8 cellular contexts compared by ENCODE assay signal in genomic region chr12:122860052-122860853, GRCh38. TPM values are rescaled to one million over a fixed set of nuclear protein-coding genes. Genes with fewer than 3 reads are reported as not detected.
A peak's percentile ranks its signal among the peaks of the same experiment; 100 is the strongest.
DNase-seq lines count a peak whose midpoint lies in the region; FAIRE-seq and TF ChIP-seq lines count a peak whose summit lies in the region.

No MANE protein-coding gene starts in this region.

- peaks cover 10% of the 10 kb centered on the region for H3K4me1 ChIP-seq in colonic mucosa
- peaks cover 18 to 53% (median 44%) of the 10 kb centered on the region in 4 donors for H3K4me1 ChIP-seq in liver (ENCODE audit: control insufficient read depth in 4 of 4, insufficient read depth in 4 of 4, low read length in 3 of 4)

- intact Hi-C loops in colonic mucosa (cut with DNase I) = loop anchor here (2.0 to 10.0 kb wide), 2 partner anchors 91 to 375 kb away; partner anchors contain the start of genes MPHOSPH9 and MTRFR

- POLR2A ChIA-PET in BJ (lab: Charles Lee) = no interaction called here

- CTCF ChIA-PET in BJ (lab: Yijun Ruan, JAX) = interaction anchor here (0.5 to 11.1 kb wide), 28 partner anchors 8 to 537 kb away, joined by 3 to 275 read pairs (median 4); partner anchors contain the start of genes ABCB9 and OGFOD2

- peak; percentile 95 to 96 for TF ChIP-seq RAD21 in liver (IDR thresholded peaks at IDR 0.05)

- H3K4me3 ChIP-seq in BJ (ENCODE audit: low read depth, low read length) (no peak overlapping the region), colonic mucosa (no peak overlapping the region), liver (ENCODE audit: low read depth in 1 of 3, low read length in 3 of 3) (no peak overlapping the region)

- DNase-seq in BJ (ENCODE audit: low read depth) = no peak
- peak; percentile 88 for DNase-seq in H54 (ENCODE audit: insufficient read length, low spot score)
- DNase-seq in NCI-H460 (ENCODE audit: extremely low read depth, low read depth) = peak; percentile 71
- peak; percentile 71 to 78 for DNase-seq in activated CD4-positive, alpha-beta T cell treated with anti-CD3 and anti-CD28 coated beads, Interleukin-2, amount 50 U/mL, for 24 hours (ENCODE audit: low read depth in 1 of 2, low spot score in 1 of 2)
- peak; percentile 89 for DNase-seq in colonic mucosa
- peak; percentile 60 to 76 (median 75) for DNase-seq in stimulated activated CD4-positive, alpha-beta T cell treated with anti-CD3 and anti-CD28 coated beads, TNF-alpha, amount 100 ng/mL, for 4 hours (ENCODE audit: low read depth in 3 of 3)
- DNase-seq in NCI-H1048 (lab: John Stamatoyannopoulos, UW) = no peak

- H3K36me3 ChIP-seq in BJ (ENCODE audit: control insufficient read depth, insufficient read depth, low read length) = peaks cover 7% of the 10 kb centered on the region
- no peaks in the 10 kb centered on the region for H3K36me3 ChIP-seq in colonic mucosa
- H3K36me3 ChIP-seq in liver (ENCODE audit: control insufficient read depth in 4 of 4, insufficient read depth in 3 of 4, low read depth in 1 of 4, low read length in 3 of 4) = peaks cover 0 to 17% (median 6%) of the 10 kb centered on the region in 4 donors

- H3K9me3 ChIP-seq in colonic mucosa (no peaks in the 10 kb centered on the region), liver (ENCODE audit: control insufficient read depth in 4 of 4, low read length in 3 of 4) (no peaks in the 10 kb centered on the region)

- no peak for FAIRE-seq in H54 (lab: Jason Lieb, UNC)

- H3K9ac ChIP-seq in colonic mucosa (ENCODE audit: low read depth in 2 of 2, low read length in 2 of 2) = no peak overlapping the region
- H3K9ac ChIP-seq in liver (ENCODE audit: low read depth in 1 of 2, low read length in 2 of 2) = no peak overlapping the region

- no peak for TF ChIP-seq POLR2A in H54 (IDR thresholded peaks at IDR 0.05; ENCODE audit: low read depth, low read length)

- TF ChIP-seq CTCF in BJ (IDR thresholded peaks at IDR 0.05; ENCODE audit: insufficient read depth, low read depth, low read length) (peak; percentile 92), colonic mucosa (IDR thresholded peaks at IDR 0.05) (peak; percentile 84), liver (IDR thresholded peaks at IDR 0.05; ENCODE audit: low read depth, low read length, missing input control) (peak; percentile 94)

- H3K27ac ChIP-seq in colonic mucosa (no peak overlapping the region), liver (ENCODE audit: low read depth in 1 of 2, low read length in 2 of 2) (peak overlapping the region; percentile 36 to 82)

- WGBS in liver = 30% methylated on average over 28 of the region's 28 CpGs

- no peaks in the 10 kb centered on the region for H3K27me3 ChIP-seq in BJ (ENCODE audit: control insufficient read depth, insufficient read depth, low read length)
- H3K27me3 ChIP-seq in colonic mucosa = no peaks in the 10 kb centered on the region
- no peaks in the 10 kb centered on the region for H3K27me3 ChIP-seq in liver (ENCODE audit: control insufficient read depth in 4 of 4, insufficient read depth in 4 of 4, low read length in 3 of 4)

TF ChIP-seq in liver, 16 proteins besides CTCF, POLR2A, EP300 and RAD21:
- TF ChIP-seq FOXA1 (IDR thresholded peaks at IDR 0.05) = no peak
- TF ChIP-seq HNF4A (conservative IDR thresholded peaks at IDR 0.05) = peak; percentile 18 to 23
- TF ChIP-seq RXRA (IDR thresholded peaks at IDR 0.05) = peak in 1 of 2 donors; percentile 45
- no peak for TF ChIP-seq FOXA2 (IDR thresholded peaks at IDR 0.05)
- no peak for TF ChIP-seq EGR1 (IDR thresholded peaks at IDR 0.05; ENCODE audit: low read depth in 2 of 2)
- peak; percentile 12 for TF ChIP-seq NR2F2 (IDR thresholded peaks at IDR 0.05)

RNA-seq across cellular contexts. Expression of gene HIP1R, which starts 25.0 kb away (rescaled TPM):
- polyA plus RNA-seq in BJ (2011; rRNA removed) (5.7 and 12.8 TPM in 2 replicates), liver (10 to 100 TPM; 12.4 to 15.8 TPM)
- 8.9 and 9.4 TPM in 2 replicates for polyA minus RNA-seq in BJ (2011; rRNA and poly(A)+ RNA removed)
- 61.5 and 64.1 TPM in 2 replicates for total RNA-seq in NCI-H460 (2014; rRNA removed; shearing (Covaris generic))
- polyA plus RNA-seq in NCI-H460 (2014; cell fraction: nucleus; rRNA removed) = 253 and 310 TPM in 2 replicates
- total RNA-seq in colonic mucosa (10 to 100 TPM; 42.6 to 74.2 TPM), liver (10 to 100 TPM; 18.3 to 52.5 TPM)

RNA-seq across cellular contexts. Expression of gene VPS37B, which starts 35.7 kb away (rescaled TPM):
- polyA plus RNA-seq in BJ (2011; rRNA removed) = 17.0 and 18.1 TPM in 2 replicates
- polyA minus RNA-seq in BJ (2011; rRNA and poly(A)+ RNA removed) = 11.3 and 11.4 TPM in 2 replicates
- total RNA-seq in NCI-H460 (2014; rRNA removed; shearing (Covaris generic)) = 13.1 and 15.8 TPM in 2 replicates
- polyA plus RNA-seq in NCI-H460 (2014; cell fraction: nucleus; rRNA removed) = 7.5 and 12.3 TPM in 2 replicates
- 10 to 100 TPM; 64.8 to 73.5 TPM for total RNA-seq in colonic mucosa
- total RNA-seq in liver = 1 to 10 TPM; 4.4 to 6.8 TPM
- polyA plus RNA-seq in liver = 1 to 10 TPM; 2.3 to 3.2 TPM

Comparison
In these comparisons a context has a peak if more than half of its experiments do, and no peak if none do; other contexts are left out.
1. DNase-seq: peak in H54 (single experiment), NCI-H460 (single experiment), activated CD4-positive, alpha-beta T cell treated with anti-CD3 and anti-CD28 coated beads, Interleukin-2, amount 50 U/mL, for 24 hours (2 of 2), colonic mucosa (single experiment) and stimulated activated CD4-positive, alpha-beta T cell treated with anti-CD3 and anti-CD28 coated beads, TNF-alpha, amount 100 ng/mL, for 4 hours (3 of 3); none in BJ (single experiment) and NCI-H1048 (single experiment).
2. Peak in every context shown above with its lines, with median percentiles within 50 percentile points of each other: CTCF ChIP-seq.